ENCODE assay signal across 25 cellular contexts in the genomic region with DNA sequence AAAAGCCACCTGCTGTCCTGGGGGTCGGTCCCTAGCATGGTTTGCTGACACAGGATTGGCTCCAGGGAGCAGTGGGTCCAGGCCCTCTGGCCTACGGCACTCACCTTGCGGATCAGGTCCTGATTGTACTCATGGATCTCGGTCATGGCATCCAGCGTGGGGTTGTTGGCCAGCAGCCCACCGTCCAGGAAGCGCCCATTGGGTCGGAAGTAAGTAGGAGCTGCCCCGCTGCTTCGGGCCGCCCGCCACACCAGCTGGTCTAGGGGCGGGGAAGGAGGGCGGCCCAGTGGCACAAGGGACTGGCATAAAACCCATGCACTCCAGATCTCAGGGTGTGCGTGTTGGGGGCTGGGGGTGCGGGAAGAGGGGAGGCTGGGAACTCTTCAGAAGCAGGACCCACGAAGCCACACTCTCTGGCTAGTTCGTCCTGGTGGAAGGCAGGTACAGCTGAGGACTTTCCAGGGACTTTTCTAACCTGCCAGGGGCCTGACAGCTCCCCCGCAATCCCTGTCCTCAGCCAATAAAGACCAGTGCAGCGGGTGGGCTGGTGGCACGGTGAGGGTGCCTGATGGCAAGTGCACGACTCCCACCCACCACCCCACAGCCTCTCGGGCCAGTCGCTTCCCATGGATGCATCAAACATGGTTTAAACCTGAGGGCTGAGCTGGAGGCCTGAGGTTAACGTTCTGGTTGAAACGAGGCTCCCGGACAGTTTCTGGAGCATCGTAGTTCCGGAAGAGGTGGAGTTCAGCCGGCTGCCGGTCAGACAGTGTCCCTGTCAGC. TPM values are rescaled to one million over a fixed set of nuclear protein-coding genes. Genes with fewer than 3 reads are reported as not detected.
"Had no signal": no experiment of that assay in that cellular context is flagged by ENCODE, and none has a peak within 500 bp of the region (broad histone marks: within the 10 kb centered on the region; RNA-seq: fewer than 3 reads in every experiment).

No MANE protein-coding gene starts in this region.

- H3K27ac ChIP-seq: breast epithelium, epithelial cell of prostate, gastroesophageal sphincter, heart left ventricle, left lung, tibial artery had no signal

- H3K27me3 ChIP-seq: breast epithelium, gastroesophageal sphincter, heart left ventricle, left lung, tibial artery had no signal

- FAIRE-seq: keratinocyte, urothelium cell line had no signal

- DNase-seq: activated B cell treated with CpG ODN at 0.5 μM for 24 hours; activated CD4-positive, alpha-beta T cell treated with anti-CD3 and anti-CD28 coated beads for 36 hours; activated CD4-positive, alpha-beta T cell treated with anti-CD3 and anti-CD28 coated beads, Interleukin-2, amount 50 U/mL, for 4 hours; activated CD8-positive, alpha-beta memory T cell treated with anti-CD3 and anti-CD28 coated beads for 24 hours; activated CD8-positive, alpha-beta memory T cell treated with anti-CD3 and anti-CD28 coated beads, Interleukin-2, amount 50 U/mL, for 4 hours; activated naive CD4-positive, alpha-beta T cell treated with Interleukin-2 at 50 U/mL for 16 hours; activated naive CD8-positive, alpha-beta T cell treated with anti-CD3 and anti-CD28 coated beads for 36 hours; activated T-cell treated with anti-CD3 and anti-CD28 coated beads, Interleukin-2, amount 50 U/mL, for 24 hours; cortex of kidney; mammary epithelial cell; midbrain; nucleus accumbens; stimulated activated CD4-positive, alpha-beta T cell treated with anti-CD3 and anti-CD28 coated beads, Interleukin-1b, Interleukin-23, amount 100 ng/mL, for 48 hours; stimulated activated naive CD8-positive, alpha-beta T cell treated with anti-CD3 and anti-CD28 coated beads, Interleukin-15, amount 100 ng/mL, for 72 hours; T-helper 9 cell; tibial artery had no signal

- H3K36me3 ChIP-seq: breast epithelium, left lung had no signal

- H3K4me3 ChIP-seq: breast epithelium, gastroesophageal sphincter, heart left ventricle, left lung, tibial artery had no signal

- H3K9me3 ChIP-seq: breast epithelium, gastroesophageal sphincter, heart left ventricle, left lung, tibial artery had no signal

RNA-seq across cellular contexts. Expression of gene BAIAP2L2, which starts 5.1 kb away (rescaled TPM):
- total RNA-seq: skeletal muscle tissue had no signal

RNA-seq across cellular contexts. Expression of gene SLC16A8, which starts 31.6 kb away (rescaled TPM):
- total RNA-seq: activated B cell treated with CpG ODN at 0.5 μM for 24 hours; activated CD4-positive, alpha-beta T cell treated with anti-CD3 and anti-CD28 coated beads for 36 hours; activated naive CD8-positive, alpha-beta T cell treated with anti-CD3 and anti-CD28 coated beads for 36 hours; gastroesophageal sphincter; heart left ventricle; mammary epithelial cell; T-helper 1 cell treated with Interleukin-12 subunit alpha and Interleukin-12 subunit beta and Interleukin-4 antibody, amounts not matched to agents 30 ng/mL and 1 ng/mL, for 36 hours had no signal
- polyA plus RNA-seq: keratinocyte, mammary epithelial cell had no signal
